Comparison of ENCODE assay signal across 21 cellular contexts in genomic region chr6:53879608-53880007, GRCh38.
A peak's percentile ranks its signal among the peaks of the same experiment; 100 is the strongest.
DNase-seq lines count a peak whose midpoint lies in the region; ATAC-seq and FAIRE-seq lines count a peak whose summit lies in the region.
"Had no signal": no experiment of that assay in that cellular context is flagged by ENCODE, and none has a peak within 500 bp of the region (broad histone marks: within the 10 kb centered on the region; RNA-seq: fewer than 3 reads in every experiment).

No MANE protein-coding gene starts in this region.

- DNase-seq in DMS53 (lab: John Stamatoyannopoulos, UW) (peak; percentile 11), DMS53 treated with DMSO at 0.1 percent for 48 hours (lab: John Stamatoyannopoulos, UW; ENCODE audit: unreplicated experiment) (no peak), RKO (ENCODE audit: low spot score) (peak; percentile 43), NCI-H748 (lab: John Stamatoyannopoulos, UW; ENCODE audit: unreplicated experiment) (no peak), activated gamma-delta T cell (lab: John Stamatoyannopoulos, UW) (no peak), kidney glomerular epithelial cell (lab: John Stamatoyannopoulos, UW) (no peak)
- DNase-seq: ACHN; CD4-positive, alpha-beta T cell; COR-L47; Kasumi-1; MG63; NCI-H1417; NCI-H1694 treated with DMSO at 0.1 percent for 48 hours; NCI-H2081 treated with DMSO at 0.1 percent for 48 hours; NCI-H2171 treated with DMSO at 0.1 percent for 48 hours; NCI-H446; NCI-H69; SJCRH30; T-cell had no signal

- peak; percentile 75 for FAIRE-seq in islet of Langerhans (lab: Jason Lieb, UNC)

- ATAC-seq in GM19397 (IDR thresholded peaks at IDR 0.05; ENCODE audit: unreplicated experiment): no peak
- ATAC-seq: T-cell had no signal

Comparison
In these comparisons a context has a peak if more than half of its experiments do, and no peak if none do; other contexts are left out.
1. DNase-seq: peak in DMS53 (single experiment) and RKO (single experiment); none in DMS53 treated with DMSO at 0.1 percent for 48 hours (single experiment), NCI-H748 (single experiment), activated gamma-delta T cell (single experiment) and kidney glomerular epithelial cell (single experiment).